ENCODE assay signal across 8 cellular contexts in genomic region chr17:82458885-82459424, GRCh38. TPM values are rescaled to one million over a fixed set of nuclear protein-coding genes. Genes with fewer than 3 reads are reported as not detected.
DNase-seq lines count a peak whose midpoint lies in the region; ATAC-seq and TF ChIP-seq lines count a peak whose summit lies in the region.

No MANE protein-coding gene starts in this region.

- peak overlapping the region; percentile 97 for H3K4me2 ChIP-seq in BLaER1

- ATAC-seq in GM19023 (IDR thresholded peaks at IDR 0.05; ENCODE audit: unreplicated experiment) (peak; percentile 6), left lobe of liver (peak; percentile 4), GM18868 (IDR thresholded peaks at IDR 0.05; ENCODE audit: unreplicated experiment) (no peak)

- WGBS in testis, 2 donors, result 1 to 2% methylated on average over 24 to 55 of the region's 62 CpGs

- peaks cover 43% of the 10 kb centered on the region for H3K36me3 ChIP-seq in BLaER1
- H3K36me3 ChIP-seq in NT2/D1 (ENCODE audit: insufficient read depth, insufficient read length, low read length), result peaks cover 40% of the 10 kb centered on the region
- H3K36me3 ChIP-seq in testis (ENCODE audit: low read depth, missing control alignments), result no peaks in the 10 kb centered on the region

- no peaks in the 10 kb centered on the region for H3K27me3 ChIP-seq in BLaER1
- H3K27me3 ChIP-seq in NT2/D1 (ENCODE audit: insufficient read depth, insufficient read length), result no peaks in the 10 kb centered on the region
- no peaks in the 10 kb centered on the region for H3K27me3 ChIP-seq in testis

- TF ChIP-seq CTCF in cardiac fibroblast (IDR thresholded peaks at IDR 0.05; ENCODE audit: low read depth, low read length) (no peak), testis (IDR thresholded peaks at IDR 0.05) (no peak)

- no peak for TF ChIP-seq POLR2A in testis (IDR thresholded peaks at IDR 0.05)

- intact Hi-C loops in testis (cut with DNase I; ENCODE audit: low total_unique reads), result no loop called here

- peaks cover 53% of the 10 kb centered on the region for H4K20me1 ChIP-seq in BLaER1

- no peak for DNase-seq in NT2/D1 (ENCODE audit: low read depth, low spot score)
- DNase-seq in cardiac fibroblast (ENCODE audit: low read depth in 2 of 2), result peak; percentile 22 to 39
- no peak for DNase-seq in left lobe of liver (ENCODE audit: low spot score)
- no peak for DNase-seq in testis
- DNase-seq in hippocampal formation (lab: John Stamatoyannopoulos, UW), result no peak

- peak overlapping the region; percentile 100 for H3K4me3 ChIP-seq in BLaER1
- peak overlapping the region; percentile 94 for H3K4me3 ChIP-seq in NT2/D1 (ENCODE audit: insufficient read length, low read depth)
- peak overlapping the region; percentile 88 to 89 for H3K4me3 ChIP-seq in cardiac fibroblast (replicated peaks in 1 of 2; ENCODE audit: low read depth in 2 of 2, low read length in 2 of 2)
- H3K4me3 ChIP-seq in testis, result peak overlapping the region; percentile 82 to 96

- peaks cover 22% of the 10 kb centered on the region for H3K9me3 ChIP-seq in BLaER1
- peaks cover 13% of the 10 kb centered on the region; the same call in 1 of the 2 replicates for H3K9me3 ChIP-seq in NT2/D1 (ENCODE audit: insufficient read depth, low read length)
- H3K9me3 ChIP-seq in testis, result no peaks in the 10 kb centered on the region

- H3K27ac ChIP-seq in BLaER1, result peak overlapping the region; percentile 100
- H3K27ac ChIP-seq in testis, result peak overlapping the region; percentile 100

- H3K9ac ChIP-seq in BLaER1 (peak overlapping the region; percentile 99), NT2/D1 (ENCODE audit: insufficient read length, low read depth) (peak overlapping the region; percentile 89)

- H3K4me1 ChIP-seq in BLaER1, result peaks cover 44% of the 10 kb centered on the region
- H3K4me1 ChIP-seq in NT2/D1 (ENCODE audit: insufficient read depth, insufficient read length), result no peaks in the 10 kb centered on the region
- H3K4me1 ChIP-seq in testis, result peaks cover 33% of the 10 kb centered on the region

RNA-seq across cellular contexts. Expression of gene NARF, which starts 0.4 kb away (rescaled TPM):
- 22.5 TPM for total RNA-seq in left lobe of liver
- 100 to 1,000 TPM; 115 to 130 TPM for total RNA-seq in testis
- polyA plus RNA-seq in testis (ENCODE audit: insufficient read depth, low read depth, low replicate concordance), result 161 TPM

RNA-seq across cellular contexts. Expression of gene CYBC1, which starts 8.4 kb away (rescaled TPM):
- total RNA-seq in left lobe of liver (35.5 TPM), testis (10 to 100 TPM; 61.1 to 88.2 TPM)
- 46.3 TPM for polyA plus RNA-seq in testis (ENCODE audit: insufficient read depth, low read depth, low replicate concordance)

RNA-seq across cellular contexts. Expression of gene OGFOD3, which starts 40.6 kb away (rescaled TPM):
- total RNA-seq in left lobe of liver (18.4 TPM), testis (10 to 100 TPM; 28.9 to 37.4 TPM)
- 19.6 TPM for polyA plus RNA-seq in testis (ENCODE audit: insufficient read depth, low read depth, low replicate concordance)

RNA-seq across cellular contexts. Expression of gene HEXD, which starts 40.8 kb away (rescaled TPM):
- 44.3 TPM for total RNA-seq in left lobe of liver
- total RNA-seq in testis, result 10 to 100 TPM; 90.9 to 95.3 TPM
- polyA plus RNA-seq in testis (ENCODE audit: insufficient read depth, low read depth, low replicate concordance), result 24.4 TPM

Comparison
In these comparisons a context has a peak if more than half of its experiments do, and no peak if none do; other contexts are left out.
1. DNase-seq: peak in cardiac fibroblast (2 of 2); none in NT2/D1 (single experiment), left lobe of liver (single experiment), testis (single experiment) and hippocampal formation (0 of 2).
2. Peak in every context shown above with its lines, with median percentiles within 50 percentile points of each other: H3K4me3 ChIP-seq.